Comparison of ENCODE assay signal across 8 cellular contexts in the genomic region with DNA sequence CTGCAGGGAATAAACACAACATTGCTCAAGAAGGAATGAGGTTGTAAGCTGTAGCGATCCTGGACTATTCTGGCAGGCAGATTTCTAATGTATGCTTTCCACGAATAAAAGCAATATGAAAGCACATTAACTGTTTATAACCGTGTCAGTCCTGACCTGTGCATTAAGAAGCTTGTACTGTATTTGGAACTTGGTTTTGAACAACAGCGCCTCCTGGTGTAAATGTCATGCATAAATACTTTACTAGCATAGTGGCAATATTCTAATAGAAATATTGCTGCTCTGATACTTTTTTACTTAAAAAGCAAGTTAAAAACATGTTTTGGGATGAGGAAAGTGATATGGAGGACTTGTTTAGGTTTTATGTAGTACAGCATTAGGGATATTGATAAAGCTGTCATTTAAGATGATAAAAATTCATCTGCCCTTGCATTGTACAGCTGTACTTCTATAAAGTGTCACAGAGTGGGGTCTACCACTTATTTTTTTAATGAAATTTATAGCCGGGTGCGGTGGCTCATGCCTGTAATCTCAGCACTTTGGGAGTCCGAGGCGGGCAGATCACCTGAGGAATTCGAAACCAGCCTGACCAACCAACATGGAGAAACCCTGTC.
A peak's percentile ranks its signal among the peaks of the same experiment; 100 is the strongest.
DNase-seq lines count a peak whose midpoint lies in the region; ATAC-seq, FAIRE-seq and TF ChIP-seq lines count a peak whose summit lies in the region.

No MANE protein-coding gene starts in this region.

- H3K4me3 Mint-ChIP-seq in T-cell (no peak overlapping the region), memory B cell (no peak overlapping the region)

- H3K36me3 Mint-ChIP-seq in T-cell (no peaks in the 10 kb centered on the region), memory B cell (no peaks in the 10 kb centered on the region)

- DNase-seq in A549 (ENCODE audit: low read depth in 1 of 2, low spot score in 1 of 2) (peak; percentile 72 to 82), GDM1 (lab: John Stamatoyannopoulos, UW) (peak; percentile 33), NCI-H1105 (lab: John Stamatoyannopoulos, UW) (peak; percentile 60), T-cell (peak in 24 of 34 experiments; percentile 7 to 57 (median 30)), dorsolateral prefrontal cortex (peak in 2 of 10 donors; percentile 28 to 49), memory B cell (ENCODE audit: low spot score in 2 of 2) (peak; percentile 46 to 51), tibial nerve (ENCODE audit: low spot score in 2 of 2) (peak in 1 of 2 donors; percentile 82)

- H3K4me1 Mint-ChIP-seq in T-cell (peaks cover 3 to 7% (median 6%) of the 10 kb centered on the region in 3 donors), memory B cell (no peaks in the 10 kb centered on the region)

- peak; percentile 91 for FAIRE-seq in A549 (lab: Jason Lieb, UNC)

- H3K4me2 ChIP-seq in A549 = peak overlapping the region; percentile 56

- no peak for TF ChIP-seq POLR2A in A549 (IDR thresholded peaks at IDR 0.05; ENCODE audit: low read length)
- TF ChIP-seq POLR2A in tibial nerve (IDR thresholded peaks at IDR 0.05) = no peak

- no peak overlapping the region for H3K27ac Mint-ChIP-seq in T-cell
- no peak overlapping the region for H3K27ac Mint-ChIP-seq in memory B cell

- H3K27ac ChIP-seq in A549 = peak overlapping the region; percentile 63 to 72
- peak overlapping the region in 1 of 59 donors; percentile 4 for H3K27ac ChIP-seq in dorsolateral prefrontal cortex
- no peak overlapping the region for H3K27ac ChIP-seq in tibial nerve

- WGBS in A549 (ENCODE audit: missing lambda C conversion rate) = 18% methylated on average over 9 of the region's 9 CpGs
- WGBS in tibial nerve, 2 donors = 35 to 36% methylated on average over 9 of the region's 9 CpGs

- H3K4me1 ChIP-seq in A549 (peaks cover 12% of the 10 kb centered on the region), tibial nerve (peaks cover 0 to 10% (median 0%) of the 10 kb centered on the region in 4 donors)

- POLR2A ChIA-PET in A549 (lab: Yijun Ruan, JAX) = interaction anchor here (0.7 to 2.6 kb wide), 5 partner anchors 9 to 139 kb away, joined by 3 to 19 read pairs (median 4); a partner anchor contains a TSS
- POLR2A ChIA-PET in T-cell (lab: Charles Lee) = interaction anchor here in 1 of 2 donors (0.5 kb wide), 1 partner anchor 13 kb away, joined by 4 read pairs; no protein-coding TSS in a partner anchor

- no peak overlapping the region for H3K4me3 ChIP-seq in A549
- H3K4me3 ChIP-seq in dorsolateral prefrontal cortex = peak overlapping the region in 6 of 59 donors; percentile 6 to 34 (median 15)
- H3K4me3 ChIP-seq in tibial nerve = no peak overlapping the region

- CTCF ChIA-PET in A549 (lab: Yijun Ruan, JAX) = interaction anchor here (0.5 to 12.0 kb wide), 47 partner anchors 10 to 384 kb away, joined by 3 to 221 read pairs (median 5); a partner anchor contains a TSS
- CTCF ChIA-PET in T-cell (lab: Charles Lee) = interaction anchor here (0.6 to 2.0 kb wide), 14 partner anchors 56 to 321 kb away, joined by 3 to 13 read pairs (median 4); a partner anchor contains a TSS

- no peaks in the 10 kb centered on the region for H3K9me3 ChIP-seq in A549
- H3K9me3 ChIP-seq in tibial nerve = no peaks in the 10 kb centered on the region

- TF ChIP-seq EP300 in A549 (IDR thresholded peaks at IDR 0.05) (no peak), tibial nerve (IDR thresholded peaks at IDR 0.05) (no peak)

- ATAC-seq in A549 = peak; percentile 78 to 83; a peak in 5 of 6 replicates
- ATAC-seq in T-cell (replicated peaks in 1 of 4) = peak; percentile 68 to 73 (median 70)
- ATAC-seq in memory B cell (ENCODE audit: low read depth) = peak; percentile 71
- no peak for ATAC-seq in GM18867 (IDR thresholded peaks at IDR 0.05; ENCODE audit: unreplicated experiment)

- H3K9me3 Mint-ChIP-seq in T-cell = no peaks in the 10 kb centered on the region
- no peaks in the 10 kb centered on the region for H3K9me3 Mint-ChIP-seq in memory B cell

- H3K36me3 ChIP-seq in tibial nerve = peaks cover 0 to 10% (median 0%) of the 10 kb centered on the region in 3 donors

- intact Hi-C loops in dorsolateral prefrontal cortex (cut with DNase I) = loop anchor here (2.0 to 5.0 kb wide), 3 partner anchors 70 to 137 kb away; a partner anchor contains a TSS

- peak; percentile 94 to 95 for TF ChIP-seq RAD21 in A549 (conservative IDR thresholded peaks at IDR 0.05 in 1 of 2, IDR thresholded peaks at IDR 0.05 in 1 of 2)

- H3K27me3 ChIP-seq in dorsolateral prefrontal cortex (no peaks in the 10 kb centered on the region), tibial nerve (no peaks in the 10 kb centered on the region)

- TF ChIP-seq CTCF in A549 (IDR thresholded peaks at IDR 0.05) (peak; percentile 95), dorsolateral prefrontal cortex (IDR thresholded peaks at IDR 0.05 in 54 of 56, conservative IDR thresholded peaks at IDR 0.05 in 2 of 56; ENCODE audit: low read depth in 1 of 56, partially characterized antibody in 56 of 56) (peak; percentile 72 to 96 (median 88)), tibial nerve (IDR thresholded peaks at IDR 0.05) (peak; percentile 65 to 84 (median 75))

- H3K27me3 Mint-ChIP-seq in T-cell (no peaks in the 10 kb centered on the region), memory B cell (no peaks in the 10 kb centered on the region)

TF ChIP-seq in A549, 52 proteins besides CTCF, POLR2A, EP300 and RAD21:
- TF ChIP-seq CHD4 (IDR thresholded peaks at IDR 0.05; ENCODE audit: borderline replicate concordance) (no peak), SMC3 (IDR thresholded peaks at IDR 0.05) (peak; percentile 98)

Comparison
In these comparisons a context has a peak if more than half of its experiments do, and no peak if none do; other contexts are left out.
1. H3K27ac ChIP-seq: peak in A549 (2 of 2); none in tibial nerve (0 of 4).
2. Peak in every context shown above with its lines, with median percentiles within 50 percentile points of each other: CTCF ChIP-seq.